12 cellular contexts compared by ENCODE assay signal in genomic region chr1:33624991-33625870, GRCh38.
A peak's percentile ranks its signal among the peaks of the same experiment; 100 is the strongest.
DNase-seq lines count a peak whose midpoint lies in the region; ATAC-seq and TF ChIP-seq lines count a peak whose summit lies in the region.
"Had no signal": no experiment of that assay in that cellular context is flagged by ENCODE, and none has a peak within 500 bp of the region (broad histone marks: within the 10 kb centered on the region; RNA-seq: fewer than 3 reads in every experiment).

No MANE protein-coding gene starts in this region.

- in situ Hi-C loops in gastrocnemius medialis (cut with MboI; ENCODE audit: low sequenced_read_pairs in 4 of 4) = loop anchor here in 3 of 4 donors (25.0 kb wide), 3 partner anchors 513 to 1112 kb away; partner anchors contain the start of gene CSMD2 (in 1 of the 3)

- H3K27me3 ChIP-seq in BE2C (no peaks in the 10 kb centered on the region), gastrocnemius medialis (no peaks in the 10 kb centered on the region)

- TF ChIP-seq CTCF in BE2C (IDR thresholded peaks at IDR 0.05; ENCODE audit: low read depth, low read length) (peak; percentile 28; the same call in 1 of the 2 replicates), GM10266 (IDR thresholded peaks at IDR 0.05; ENCODE audit: control insufficient read depth, insufficient read depth, low read depth, missing control alignments) (peak; percentile 47), fibroblast of villous mesenchyme (IDR thresholded peaks at IDR 0.05; ENCODE audit: insufficient read depth, low read depth, low read length) (peak; percentile 39), gastrocnemius medialis (IDR thresholded peaks at IDR 0.05 in 4 of 5, conservative IDR thresholded peaks at IDR 0.05 in 1 of 5) (no peak)

- no peaks in the 10 kb centered on the region for H3K36me3 ChIP-seq in BE2C
- no peaks in the 10 kb centered on the region for H3K36me3 ChIP-seq in gastrocnemius medialis
- H3K36me3 ChIP-seq: left ventricle myocardium inferior had no signal

- no peaks in the 10 kb centered on the region for H3K9me3 ChIP-seq in BE2C
- no peaks in the 10 kb centered on the region for H3K9me3 ChIP-seq in gastrocnemius medialis
- H3K9me3 ChIP-seq: left ventricle myocardium inferior had no signal

- TF ChIP-seq POLR2A in gastrocnemius medialis (IDR thresholded peaks at IDR 0.05) = no peak

- H3K4me1 ChIP-seq in BE2C (no peaks in the 10 kb centered on the region), gastrocnemius medialis (peaks cover 4 to 6% of the 10 kb centered on the region in 2 donors)
- H3K4me1 ChIP-seq: left ventricle myocardium inferior had no signal

- intact Hi-C loops in gastrocnemius medialis (cut with DNase I; ENCODE audit: low total_unique reads) = no loop called here

- H3K27ac ChIP-seq in gastrocnemius medialis = no peak overlapping the region
- H3K27ac ChIP-seq: left ventricle myocardium inferior had no signal

- ATAC-seq in HG03439 (IDR thresholded peaks at IDR 0.05; ENCODE audit: unreplicated experiment) = no peak
- no peak for ATAC-seq in gastrocnemius medialis
- ATAC-seq in GM19463 (IDR thresholded peaks at IDR 0.05; ENCODE audit: unreplicated experiment) = no peak

- H3K4me3 ChIP-seq in BE2C (ENCODE audit: low read depth, low read length) (no peak overlapping the region), fibroblast of villous mesenchyme (ENCODE audit: low read depth, low read length) (no peak overlapping the region), gastrocnemius medialis (no peak overlapping the region)
- H3K4me3 ChIP-seq: left ventricle myocardium inferior had no signal

- DNase-seq in BE2C (no peak), GM10266 (ENCODE audit: extremely low spot score) (no peak), RPMI7951 (ENCODE audit: low read depth) (peak; percentile 45), fibroblast of villous mesenchyme (ENCODE audit: low read depth) (no peak), amygdala (lab: John Stamatoyannopoulos, UW) (no peak), gastrocnemius medialis (no peak)
- DNase-seq: effector memory CD4-positive, alpha-beta T cell; GOT3; left ventricle myocardium inferior; OCI-M1 had no signal

Comparison
In these comparisons a context has a peak if more than half of its experiments do, and no peak if none do; other contexts are left out.
1. CTCF ChIP-seq: peak in BE2C (single experiment), GM10266 (single experiment) and fibroblast of villous mesenchyme (single experiment); none in gastrocnemius medialis (0 of 5).